Comparison of ENCODE assay signal across 1 cellular context in genomic region chr20:46731770-46732169, GRCh38.
TF ChIP-seq lines count a peak whose summit lies in the region.

No MANE protein-coding gene starts in this region.

TF ChIP-seq in H1, 55 proteins besides CTCF, POLR2A, EP300 and RAD21 (continued from another document):
- TF ChIP-seq CHD2 (IDR thresholded peaks at IDR 0.05; ENCODE audit: low read length) (0 out of 2 replicates have a peak, but pooled peaks have one; percentile 31), CBX5 (IDR thresholded peaks at IDR 0.05; ENCODE audit: low read depth, low read length) (no peak), SP2 (IDR thresholded peaks at IDR 0.05; ENCODE audit: low read length) (peak; percentile 30), ASH2L (IDR thresholded peaks at IDR 0.05; ENCODE audit: low read length) (no peak), EZH2 (IDR thresholded peaks at IDR 0.05; ENCODE audit: low read depth, low read length, severe bottlenecking) (no peak), JUN (IDR thresholded peaks at IDR 0.05; ENCODE audit: low read depth, low read length) (no peak), HDAC2 (IDR thresholded peaks at IDR 0.05; ENCODE audit: borderline replicate concordance in 1 of 2, low read depth in 2 of 2, low read length in 2 of 2) (no peak), SRF (IDR thresholded peaks at IDR 0.05; ENCODE audit: low read depth, low read length) (no peak), RNF2 (IDR thresholded peaks at IDR 0.05; ENCODE audit: borderline replicate concordance, low read depth, low read length, missing control alignments, poor library complexity, severe bottlenecking) (no peak), CHD7 (IDR thresholded peaks at IDR 0.05; ENCODE audit: insufficient replicate concordance, low read length) (no peak), RFX5 (IDR thresholded peaks at IDR 0.05; ENCODE audit: borderline replicate concordance, low read depth, low read length) (no peak)
